ENCODE assay signal across 36 cellular contexts in the genomic region with DNA sequence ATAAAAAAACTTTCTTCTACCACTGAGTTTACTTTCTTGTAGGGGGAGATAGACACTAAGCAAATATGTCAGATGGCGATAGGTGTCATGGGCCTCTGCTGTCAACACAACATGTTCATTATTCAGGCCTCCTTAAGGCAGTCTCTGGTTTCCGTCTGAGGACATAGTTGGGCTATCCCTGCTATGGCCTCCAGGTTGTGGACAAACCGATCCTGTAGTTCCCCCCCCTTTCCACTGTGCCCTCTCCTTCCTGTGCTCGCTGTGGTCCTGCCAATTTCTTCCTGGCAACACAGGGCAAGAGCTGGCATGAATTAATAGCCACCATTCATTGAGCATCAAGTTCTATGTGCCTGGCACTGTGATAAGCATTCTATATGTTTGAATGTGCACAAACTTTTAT.
"Had no signal": no experiment of that assay in that cellular context is flagged by ENCODE, and none has a peak within 500 bp of the region (broad histone marks: within the 10 kb centered on the region; RNA-seq: fewer than 3 reads in every experiment).

No MANE protein-coding gene starts in this region.

- H3K4me1 ChIP-seq: breast epithelium had no signal

- H3K27me3 ChIP-seq: adrenal gland, body of pancreas, brain microvascular endothelial cell, breast epithelium had no signal

- ATAC-seq: activated CD8-positive, alpha-beta T cell treated with anti-CD3 and anti-CD28 coated beads for 36 hours; activated naive CD4-positive, alpha-beta T cell treated with anti-CD3 and anti-CD28 coated beads, Interleukin-2, amount 50 U/mL, for 72 hours; activated T-cell treated with anti-CD3 and anti-CD28 coated beads, Interleukin-2, amount 50 U/mL, for 4 hours; activated T-cell treated with anti-CD3 and anti-CD28 coated beads, Interleukin-2, amount 50 U/mL, for 72 hours; activated T-helper 17 cell treated with anti-CD3 and anti-CD28 coated beads, Interleukin-2, amount 50 U/mL, for 72 hours; body of pancreas had no signal

- H3K9me3 ChIP-seq: adrenal gland, body of pancreas, breast epithelium had no signal

- H3K4me3 Mint-ChIP-seq: activated B cell treated with CpG ODN at 0.5 μM for 24 hours; activated CD4-positive, alpha-beta memory T cell treated with anti-CD3 and anti-CD28 coated beads for 36 hours; activated CD4-positive, alpha-beta T cell treated with anti-CD3 and anti-CD28 coated beads, Interleukin-2, amount 10 ng/mL, durations not matched to agents 24 days and 14 days; activated CD8-positive, alpha-beta T cell treated with anti-CD3 and anti-CD28 coated beads for 36 hours; activated naive CD4-positive, alpha-beta T cell treated with anti-CD3 and anti-CD28 coated beads for 36 hours; activated naive CD8-positive, alpha-beta T cell treated with anti-CD3 and anti-CD28 coated beads for 36 hours; activated T-cell treated with anti-CD3 and anti-CD28 coated beads, Interleukin-2, amount 50 U/mL, for 4 hours; activated T-cell treated with anti-CD3 and anti-CD28 coated beads, Interleukin-2, amount 50 U/mL, for 72 hours; activated T-helper 1 cell treated with anti-CD3 and anti-CD28 coated beads, Interleukin-12 subunit alpha, Interleukin-12 subunit beta, Interleukin-2, Interleukin-4 antibody, amounts not matched to agents 30 ng/mL and 10 ng/mL and 1 ng/mL, durations not matched to agents 14 hours and 24 hours and 36 hours; activated T-helper 17 cell treated with anti-CD3 and anti-CD28 coated beads, Interleukin-2, amount 50 U/mL, for 72 hours; T-helper 1 cell treated with Interleukin-12 subunit alpha and Interleukin-12 subunit beta and Interleukin-4 antibody, amounts not matched to agents 30 μg/mL and 1 μg/mL, for 36 hours; T-helper 2 cell treated with Interferon-gamma antibody and Interleukin-4, amounts not matched to agents 5 μg/mL and 100 μg/mL, for 36 hours had no signal

- H3K27ac Mint-ChIP-seq: activated B cell treated with CpG ODN at 0.5 μM for 24 hours; activated CD4-positive, alpha-beta memory T cell treated with anti-CD3 and anti-CD28 coated beads for 36 hours; activated CD4-positive, alpha-beta T cell treated with anti-CD3 and anti-CD28 coated beads, Interleukin-2, amount 10 ng/mL, durations not matched to agents 24 days and 14 days; activated CD8-positive, alpha-beta T cell treated with anti-CD3 and anti-CD28 coated beads for 36 hours; activated naive CD4-positive, alpha-beta T cell treated with anti-CD3 and anti-CD28 coated beads for 36 hours; activated naive CD4-positive, alpha-beta T cell treated with anti-CD3 and anti-CD28 coated beads, Interleukin-2, amount 50 U/mL, for 72 hours; activated naive CD8-positive, alpha-beta T cell treated with anti-CD3 and anti-CD28 coated beads for 36 hours; activated T-cell treated with anti-CD3 and anti-CD28 coated beads, Interleukin-2, amount 50 U/mL, for 72 hours; activated T-helper 1 cell treated with anti-CD3 and anti-CD28 coated beads, Interleukin-12 subunit alpha, Interleukin-12 subunit beta, Interleukin-2, Interleukin-4 antibody, amounts not matched to agents 30 ng/mL and 10 ng/mL and 1 ng/mL, durations not matched to agents 14 hours and 24 hours and 36 hours; activated T-helper 17 cell treated with anti-CD3 and anti-CD28 coated beads, Interleukin-2, amount 50 U/mL, for 72 hours; T-helper 1 cell treated with Interleukin-12 subunit alpha and Interleukin-12 subunit beta and Interleukin-4 antibody, amounts not matched to agents 30 μg/mL and 1 μg/mL, for 36 hours; T-helper 2 cell treated with Interferon-gamma antibody and Interleukin-4, amounts not matched to agents 5 μg/mL and 100 μg/mL, for 36 hours had no signal

- H3K27ac ChIP-seq: adrenal gland, body of pancreas, brain microvascular endothelial cell, breast epithelium, VCaP had no signal

- H3K4me3 ChIP-seq: adrenal gland, body of pancreas, breast epithelium had no signal

- H3K4me1 Mint-ChIP-seq: activated B cell treated with CpG ODN at 0.5 μM for 24 hours; activated CD4-positive, alpha-beta T cell treated with anti-CD3 and anti-CD28 coated beads, Interleukin-2, amount 10 ng/mL, durations not matched to agents 24 days and 14 days; activated naive CD8-positive, alpha-beta T cell treated with anti-CD3 and anti-CD28 coated beads for 36 hours; activated T-helper 17 cell treated with anti-CD3 and anti-CD28 coated beads, Interleukin-2, amount 50 U/mL, for 72 hours had no signal

- DNase-seq: activated B cell treated with CpG ODN at 0.5 μM for 24 hours; activated CD4-positive, alpha-beta memory T cell treated with anti-CD3 and anti-CD28 coated beads for 36 hours; activated CD4-positive, alpha-beta T cell treated with anti-CD3 and anti-CD28 coated beads for 4 hours; activated CD4-positive, alpha-beta T cell treated with anti-CD3 and anti-CD28 coated beads, Interleukin-2, amount 10 ng/mL, durations not matched to agents 24 days and 14 days; activated CD4-positive, alpha-beta T cell treated with anti-CD3 and anti-CD28 coated beads, Interleukin-2, amount 50 U/mL, for 1 hour; activated CD4-positive, alpha-beta T cell treated with anti-CD3 and anti-CD28 coated beads, Interleukin-2, amount 50 U/mL, for 4 hours; activated CD4-positive, CD25-positive, alpha-beta regulatory T cell treated with anti-CD3 and anti-CD28 coated beads, Interleukin-2, amount 50 U/mL, for 72 hours; activated CD8-positive, alpha-beta memory T cell treated with anti-CD3 and anti-CD28 coated beads, Interleukin-2, amount 50 U/mL, for 4 hours; activated CD8-positive, alpha-beta T cell treated with anti-CD3 and anti-CD28 coated beads for 36 hours; activated effector memory CD4-positive, alpha-beta T cell treated with anti-CD3 and anti-CD28 coated beads, Interleukin-2, amount 50 U/mL, for 16 hours; activated gamma-delta T cell treated with Interleukin-2 at 50 U/mL for 16 hours; activated naive CD4-positive, alpha-beta T cell; activated naive CD4-positive, alpha-beta T cell treated with anti-CD3 and anti-CD28 coated beads for 36 hours; activated naive CD4-positive, alpha-beta T cell treated with anti-CD3 and anti-CD28 coated beads, Interleukin-2, amount 50 U/mL, for 16 hours; activated naive CD8-positive, alpha-beta T cell treated with anti-CD3 and anti-CD28 coated beads for 36 hours; activated T-cell treated with anti-CD3 and anti-CD28 coated beads for 4 hours; activated T-cell treated with anti-CD3 and anti-CD28 coated beads, Interleukin-2, amount 50 U/mL, for 1 hour; activated T-cell treated with anti-CD3 and anti-CD28 coated beads, Interleukin-2, amount 50 U/mL, for 4 hours; activated T-cell treated with anti-CD3 and anti-CD28 coated beads, Interleukin-2, amount 50 U/mL, for 72 hours; adrenal gland; amniotic stem cell; aorta; body of pancreas; brain microvascular endothelial cell; central memory CD4-positive, alpha-beta T cell; cerebellar nuclear complex; T-helper 1 cell; T-helper 2 cell; T-helper 9 cell had no signal

- H3K9me3 Mint-ChIP-seq: activated B cell treated with CpG ODN at 0.5 μM for 24 hours; activated CD4-positive, alpha-beta memory T cell treated with anti-CD3 and anti-CD28 coated beads for 36 hours; activated CD4-positive, alpha-beta T cell treated with anti-CD3 and anti-CD28 coated beads, Interleukin-2, amount 10 ng/mL, durations not matched to agents 24 days and 14 days; activated CD8-positive, alpha-beta T cell treated with anti-CD3 and anti-CD28 coated beads for 36 hours; activated naive CD4-positive, alpha-beta T cell treated with anti-CD3 and anti-CD28 coated beads for 36 hours; activated naive CD4-positive, alpha-beta T cell treated with anti-CD3 and anti-CD28 coated beads, Interleukin-2, amount 50 U/mL, for 72 hours; activated naive CD8-positive, alpha-beta T cell treated with anti-CD3 and anti-CD28 coated beads for 36 hours; activated T-cell treated with anti-CD3 and anti-CD28 coated beads, Interleukin-2, amount 50 U/mL, for 4 hours; activated T-cell treated with anti-CD3 and anti-CD28 coated beads, Interleukin-2, amount 50 U/mL, for 72 hours; activated T-helper 1 cell treated with anti-CD3 and anti-CD28 coated beads, Interleukin-12 subunit alpha, Interleukin-12 subunit beta, Interleukin-2, Interleukin-4 antibody, amounts not matched to agents 30 ng/mL and 10 ng/mL and 1 ng/mL, durations not matched to agents 14 hours and 24 hours and 36 hours; activated T-helper 17 cell treated with anti-CD3 and anti-CD28 coated beads, Interleukin-2, amount 50 U/mL, for 72 hours; T-helper 1 cell treated with Interleukin-12 subunit alpha and Interleukin-12 subunit beta and Interleukin-4 antibody, amounts not matched to agents 30 μg/mL and 1 μg/mL, for 36 hours; T-helper 2 cell treated with Interferon-gamma antibody and Interleukin-4, amounts not matched to agents 5 μg/mL and 100 μg/mL, for 36 hours had no signal

- H3K36me3 ChIP-seq: adrenal gland, brain microvascular endothelial cell, breast epithelium had no signal

- H3K36me3 Mint-ChIP-seq: activated CD4-positive, alpha-beta memory T cell treated with anti-CD3 and anti-CD28 coated beads for 36 hours; activated naive CD4-positive, alpha-beta T cell treated with anti-CD3 and anti-CD28 coated beads, Interleukin-2, amount 50 U/mL, for 72 hours; activated naive CD8-positive, alpha-beta T cell treated with anti-CD3 and anti-CD28 coated beads for 36 hours had no signal
